ENCODE assay signal across 23 cellular contexts in genomic region chr4:53481586-53481985, GRCh38.
"Had no signal": no experiment of that assay in that cellular context is flagged by ENCODE, and none has a peak within 500 bp of the region (broad histone marks: within the 10 kb centered on the region; RNA-seq: fewer than 3 reads in every experiment).

No MANE protein-coding gene starts in this region.

- H3K27ac ChIP-seq: colonic mucosa, epithelial cell of prostate, foreskin keratinocyte, gastroesophageal sphincter, heart left ventricle, hepatocyte, left lung had no signal

- DNase-seq: colonic mucosa; cortex of kidney; effector CD8-positive, alpha-beta T cell; effector memory CD8-positive, alpha-beta T cell; endodermal cell; erythroblast; foreskin keratinocyte; heart left ventricle; hypothalamus; immature natural killer cell; islet precursor cell; left cardiac atrium; left ventricle myocardium superior; mammary epithelial cell; naive B cell; naive thymus-derived CD8-positive, alpha-beta T cell had no signal

- H2AFZ ChIP-seq: hepatocyte had no signal

- H3K4me1 ChIP-seq: colonic mucosa, gastroesophageal sphincter, left lung had no signal

- H3K4me3 ChIP-seq: colonic mucosa, gastroesophageal sphincter, heart left ventricle, hepatocyte, left lung, lung had no signal

- FAIRE-seq: endometrium, frontal cortex had no signal

- H3K27me3 ChIP-seq: colonic mucosa, gastroesophageal sphincter, heart left ventricle, hepatocyte, left lung had no signal

- H3K4me2 ChIP-seq: hepatocyte had no signal

- H3K9me3 ChIP-seq: colonic mucosa, gastroesophageal sphincter, heart left ventricle, left lung had no signal

- H3K36me3 ChIP-seq: colonic mucosa, gastroesophageal sphincter, left lung had no signal
